Comparison of ENCODE assay signal across 9 cellular contexts in the genomic region with DNA sequence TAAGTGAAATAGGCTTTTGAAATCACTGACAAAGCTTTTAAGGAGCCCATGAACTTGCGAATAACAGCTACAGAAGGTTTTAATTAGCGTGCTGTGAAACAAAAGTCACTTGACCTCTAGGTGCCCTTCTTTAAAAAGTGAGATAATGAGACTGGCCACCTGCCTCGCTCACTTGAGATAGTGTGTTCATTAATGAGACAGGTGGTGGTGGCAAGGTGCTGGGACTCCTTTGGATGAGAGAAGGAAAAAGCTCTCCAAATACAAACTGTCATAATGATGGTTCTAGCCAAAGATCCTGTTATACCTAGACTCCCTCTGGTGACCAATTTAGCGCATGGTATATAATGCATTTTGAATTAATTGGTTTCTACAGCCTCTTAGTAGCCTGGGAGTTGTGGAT. TPM values are rescaled to one million over a fixed set of nuclear protein-coding genes. Genes with fewer than 3 reads are reported as not detected.
DNase-seq lines count a peak whose midpoint lies in the region; ATAC-seq and TF ChIP-seq lines count a peak whose summit lies in the region.
"Had no signal": no experiment of that assay in that cellular context is flagged by ENCODE, and none has a peak within 500 bp of the region (broad histone marks: within the 10 kb centered on the region; RNA-seq: fewer than 3 reads in every experiment).

No MANE protein-coding gene starts in this region.

- no peak overlapping the region for H2BK120ac ChIP-seq in neuronal stem cell (ENCODE audit: low read depth, low read length)

- H3K4me1 ChIP-seq in neuronal stem cell (ENCODE audit: control insufficient read depth in 2 of 2, insufficient read depth in 1 of 2, low read depth in 1 of 2, low read length in 2 of 2): peaks cover 0 to 5% of the 10 kb centered on the region in 2 donors

- H3K27me3 ChIP-seq in brain microvascular endothelial cell (replicated peaks) (no peaks in the 10 kb centered on the region), neuronal stem cell (ENCODE audit: control insufficient read depth in 3 of 3, insufficient read depth in 3 of 3, low read depth in 1 of 3, low read length in 3 of 3) (no peaks in the 10 kb centered on the region)

- TF ChIP-seq CTCF in brain microvascular endothelial cell (IDR thresholded peaks at IDR 0.05; ENCODE audit: low read depth, low read length, missing control alignments): peak; percentile 49
- no peak for TF ChIP-seq CTCF in GM20000 (IDR thresholded peaks at IDR 0.05; ENCODE audit: extremely low read depth, missing control alignments)

- H4K91ac ChIP-seq in neuronal stem cell (ENCODE audit: low read depth, low read length, poor library complexity): no peak overlapping the region

- H3K9me3 ChIP-seq in neuronal stem cell (replicated peaks in 1 of 2; ENCODE audit: control insufficient read depth in 2 of 2, insufficient read depth in 1 of 2, low read depth in 1 of 2, low read length in 2 of 2): peaks cover 0 to 6% of the 10 kb centered on the region in 2 donors
- H3K9me3 ChIP-seq: thoracic aorta had no signal

- no peak overlapping the region for H3K27ac ChIP-seq in brain microvascular endothelial cell
- no peak overlapping the region for H3K27ac ChIP-seq in neuronal stem cell (replicated peaks; ENCODE audit: low read length)
- H3K27ac ChIP-seq: thoracic aorta had no signal

- H3K4me2 ChIP-seq in neuronal stem cell (ENCODE audit: insufficient read depth, low read length, poor library complexity, severe bottlenecking): no peak overlapping the region

- no peak overlapping the region for H2BK12ac ChIP-seq in neuronal stem cell (ENCODE audit: low read length)

- no peak overlapping the region for H3K18ac ChIP-seq in neuronal stem cell (ENCODE audit: low read length)

- no peak overlapping the region for H3K4ac ChIP-seq in neuronal stem cell (ENCODE audit: low read length)

- peak overlapping the region; percentile 7 for H2AFZ ChIP-seq in neuronal stem cell (ENCODE audit: low read length)

- H2BK15ac ChIP-seq in neuronal stem cell (ENCODE audit: low read length): no peak overlapping the region

- intact Hi-C loops in posterior cingulate gyrus (cut with DNase I): loop anchor here (2.0 kb wide), 1 partner anchor 106 kb away; no protein-coding TSS in a partner anchor

- no peak overlapping the region for H4K8ac ChIP-seq in neuronal stem cell (ENCODE audit: low read depth, low read length)

- H3K9ac ChIP-seq in neuronal stem cell (ENCODE audit: low read depth, low read length, poor library complexity): no peak overlapping the region

- H3K14ac ChIP-seq in neuronal stem cell (ENCODE audit: low read length): no peak overlapping the region

- no CpG with 5 or more reads among the region's 4 CpGs for WGBS in neuronal stem cell (ENCODE audit: extremely low coverage in 2 of 2, insufficient read length in 2 of 2, insufficient replicate concordance in 1 of 2), 2 donors

- in situ Hi-C loops in brain microvascular endothelial cell (cut with HindIII; ENCODE audit: low pct_ligation_motif_present, low sequenced_read_pairs): no loop called here

- H3K23ac ChIP-seq in neuronal stem cell (ENCODE audit: low read depth, low read length, poor library complexity): no peak overlapping the region

- no peak for ATAC-seq in GM19455 (IDR thresholded peaks at IDR 0.05; ENCODE audit: unreplicated experiment)
- ATAC-seq in HG03025 (IDR thresholded peaks at IDR 0.05; ENCODE audit: low FRiP score, unreplicated experiment): no peak

- no peak overlapping the region for H2AK5ac ChIP-seq in neuronal stem cell (ENCODE audit: low read depth, low read length)

- H2BK5ac ChIP-seq in neuronal stem cell (ENCODE audit: low read length): no peak overlapping the region

- no peaks in the 10 kb centered on the region for H3K79me1 ChIP-seq in neuronal stem cell (ENCODE audit: low read depth, low read length)

- no peak overlapping the region for H3K4me3 ChIP-seq in brain microvascular endothelial cell (ENCODE audit: low read depth, low read length)
- no peak overlapping the region for H3K4me3 ChIP-seq in neuronal stem cell (ENCODE audit: low read length in 2 of 2)
- H3K4me3 ChIP-seq: thoracic aorta had no signal

- peak; percentile 17 for DNase-seq in H4 (ENCODE audit: low spot score)
- peak; percentile 38 for DNase-seq in NCI-H2107 (lab: John Stamatoyannopoulos, UW)
- peak; percentile 13 for DNase-seq in brain microvascular endothelial cell
- DNase-seq in neuronal stem cell (ENCODE audit: low spot score): no peak
- no peak for DNase-seq in posterior cingulate gyrus
- DNase-seq in GM20000 (ENCODE audit: low spot score): no peak

- no peaks in the 10 kb centered on the region for H3K36me3 ChIP-seq in brain microvascular endothelial cell (replicated peaks)
- H3K36me3 ChIP-seq in neuronal stem cell (replicated peaks in 1 of 2; ENCODE audit: control insufficient read depth in 2 of 2, insufficient read depth in 2 of 2, low read length in 2 of 2): no peaks in the 10 kb centered on the region
- H3K36me3 ChIP-seq: thoracic aorta had no signal

RNA-seq across cellular contexts. Expression of a gene that starts 22.7 kb away (rescaled TPM):
- 13.6 and 16.6 TPM in 2 replicates for total RNA-seq in H4 (2014; rRNA removed; shearing (Covaris generic))
- 32.6 TPM for polyA plus RNA-seq in neuronal stem cell (2013, experiment 1 of 2)
- polyA plus RNA-seq in neuronal stem cell (2013, experiment 2 of 2): 34.8 TPM

Comparison
In these comparisons a context has a peak if more than half of its experiments do, and no peak if none do; other contexts are left out.
1. DNase-seq: peak in H4 (single experiment), NCI-H2107 (single experiment) and brain microvascular endothelial cell (single experiment); none in neuronal stem cell (single experiment), posterior cingulate gyrus (0 of 10) and GM20000 (single experiment).